Comparison of ENCODE assay signal across 1 cellular context in the genomic region with DNA sequence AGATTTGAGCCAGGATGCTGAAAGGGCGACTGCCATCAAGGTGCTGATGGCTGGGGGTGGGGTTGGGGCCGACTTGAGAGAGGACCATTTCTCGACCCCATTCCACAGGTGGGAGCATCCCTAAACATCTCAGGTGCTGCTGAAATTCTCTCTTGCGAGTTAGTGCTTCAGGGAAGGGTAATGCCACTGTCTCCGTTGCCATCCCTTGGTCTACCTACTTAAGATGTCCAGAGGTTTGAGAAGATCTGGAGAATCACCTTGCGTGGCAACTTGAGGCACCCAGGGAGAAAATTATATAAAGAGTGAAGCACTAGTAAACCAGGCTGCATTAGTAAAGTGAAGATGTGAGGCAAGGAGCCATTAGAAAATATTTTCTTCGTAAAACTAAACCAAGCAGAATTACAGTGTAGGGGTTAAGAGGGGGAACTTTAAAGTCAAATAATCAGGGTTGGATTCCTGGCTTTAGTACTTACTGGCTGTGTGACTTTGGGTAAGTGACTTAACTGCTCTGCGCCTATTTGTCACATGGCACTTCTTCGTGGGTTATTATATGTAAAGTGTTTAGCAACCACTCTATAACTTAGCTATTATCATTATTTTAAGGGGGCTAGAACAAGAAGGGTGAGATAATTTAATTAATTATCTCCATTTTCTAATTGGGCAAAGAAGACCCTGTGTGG.
TF ChIP-seq lines count a peak whose summit lies in the region.

No MANE protein-coding gene starts in this region.

TF ChIP-seq in IMR-90, 13 proteins besides CTCF, POLR2A, EP300 and RAD21 (continued from another document):
- TF ChIP-seq ELK1 (IDR thresholded peaks at IDR 0.05; ENCODE audit: borderline replicate concordance, low read depth, low read length) (no peak), FOS (IDR thresholded peaks at IDR 0.05; ENCODE audit: low read depth, low read length) (no peak), BHLHE40 (IDR thresholded peaks at IDR 0.05; ENCODE audit: low read depth, low read length) (no peak), SMC3 (IDR thresholded peaks at IDR 0.05; ENCODE audit: low read depth, low read length) (no peak), MAFK (IDR thresholded peaks at IDR 0.05; ENCODE audit: low read depth, low read length) (no peak), MXI1 (IDR thresholded peaks at IDR 0.05; ENCODE audit: borderline replicate concordance, low read depth, low read length) (no peak), CHD1 (IDR thresholded peaks at IDR 0.05; ENCODE audit: low read depth, low read length) (no peak), USF2 (IDR thresholded peaks at IDR 0.05; ENCODE audit: low read depth, low read length) (no peak), RFX5 (IDR thresholded peaks at IDR 0.05; ENCODE audit: low read depth, low read length) (no peak), RCOR1 (IDR thresholded peaks at IDR 0.05; ENCODE audit: insufficient replicate concordance, low read length) (no peak), MAZ (IDR thresholded peaks at IDR 0.05; ENCODE audit: borderline replicate concordance, low read depth, low read length) (no peak)
